Comparison of ENCODE assay signal across 8 cellular contexts in genomic region chr2:9423922-9424272, GRCh38. TPM values are rescaled to one million over a fixed set of nuclear protein-coding genes. Genes with fewer than 3 reads are reported as not detected.
A peak's percentile ranks its signal among the peaks of the same experiment; 100 is the strongest.
DNase-seq lines count a peak whose midpoint lies in the region; ATAC-seq, FAIRE-seq and TF ChIP-seq lines count a peak whose summit lies in the region.

No MANE protein-coding gene starts in this region.

- no peaks in the 10 kb centered on the region for H3F3A ChIP-seq in DOHH2 (ENCODE audit: control insufficient read depth, insufficient read depth)
- H3F3A ChIP-seq in MM.1S (ENCODE audit: insufficient read depth, low read length) = peaks cover 16% of the 10 kb centered on the region

- BruUV-seq in K562 (replicated peaks; lab: Mats Ljungman, UMichigan) = TSS peak; percentile 77

- peak overlapping the region; percentile 93 for H3K9ac ChIP-seq in MM.1S (ENCODE audit: low read length)
- peak overlapping the region; percentile 96 to 100 for H3K9ac ChIP-seq in K562 (ENCODE audit: insufficient read depth in 1 of 2, low read depth in 2 of 2, low read length in 2 of 2)

- H3K27ac ChIP-seq in DOHH2 (ENCODE audit: low read depth, low read length) (peak overlapping the region; percentile 67), MM.1S (ENCODE audit: low read length) (peak overlapping the region; percentile 80), K562 (ENCODE audit: extremely low read depth, low read depth, low read length) (peak overlapping the region; percentile 90), thymus (ENCODE audit: low read depth) (peak overlapping the region; percentile 95)

- H3K4me3 ChIP-seq in DOHH2 (ENCODE audit: low read length) (peak overlapping the region; percentile 85), MM.1S (ENCODE audit: low read length) (peak overlapping the region; percentile 94), K562 (peak overlapping the region; percentile 90), lower leg skin (ENCODE audit: low read depth, poor library complexity, severe bottlenecking) (peak overlapping the region; percentile 89), thymus (ENCODE audit: low read length) (peak overlapping the region; percentile 99)

- TF ChIP-seq RAD21 in K562 (CRISPR knock-in tag; conservative IDR thresholded peaks at IDR 0.05 in 1 of 2, IDR thresholded peaks at IDR 0.05 in 1 of 2) = no peak

- TF ChIP-seq CTCF in DOHH2 (IDR thresholded peaks at IDR 0.05; ENCODE audit: low read depth, low read length, poor library complexity, severe bottlenecking) (no peak), MM.1S (IDR thresholded peaks at IDR 0.05; ENCODE audit: low read length) (no peak), K562 (IDR thresholded peaks at IDR 0.05 in 2 of 3, conservative IDR thresholded peaks at IDR 0.05 in 1 of 3; ENCODE audit: insufficient read depth in 2 of 3, low read depth in 1 of 3, low read length in 3 of 3) (no peak), lower leg skin (IDR thresholded peaks at IDR 0.05) (no peak)

- DNase-seq in MM.1S (peak; percentile 53), K562 (ENCODE audit: extremely low read depth in 1 of 4, low spot score in 3 of 4) (peak in 1 of 4 experiments; percentile 35), lower leg skin (ENCODE audit: low spot score in 2 of 2) (no peak), GM19240 (ENCODE audit: insufficient read length, low spot score) (no peak), HuH-7.5 (ENCODE audit: low spot score) (no peak)

- H3K79me2 ChIP-seq in DOHH2 (ENCODE audit: control insufficient read depth, low read length) = peaks cover 86% of the 10 kb centered on the region
- H3K79me2 ChIP-seq in MM.1S (ENCODE audit: low read length) = peaks cover 68% of the 10 kb centered on the region
- peaks cover 54% of the 10 kb centered on the region for H3K79me2 ChIP-seq in K562 (ENCODE audit: control insufficient read depth, insufficient read depth, low read length)

- TF ChIP-seq POLR2A in K562 (conservative IDR thresholded peaks at IDR 0.05) = no peak
- no peak for TF ChIP-seq POLR2A in lower leg skin (IDR thresholded peaks at IDR 0.05)

- H2AFZ ChIP-seq in MM.1S (ENCODE audit: low read length) (peak overlapping the region; percentile 89), K562 (ENCODE audit: low read depth, low read length) (peak overlapping the region; percentile 97)

- peaks cover 35% of the 10 kb centered on the region for H3K4me1 ChIP-seq in DOHH2 (ENCODE audit: control insufficient read depth, low read length)
- peaks cover 36% of the 10 kb centered on the region for H3K4me1 ChIP-seq in MM.1S (ENCODE audit: low read length)
- peaks cover 19 to 29% of the 10 kb centered on the region in 2 experiments; a peak in 4 of 5 replicates for H3K4me1 ChIP-seq in K562 (replicated peaks in 1 of 2; ENCODE audit: control insufficient read depth in 2 of 2, insufficient read depth in 2 of 2, low read length in 2 of 2)
- peaks cover 5% of the 10 kb centered on the region for H3K4me1 ChIP-seq in thymus (ENCODE audit: control insufficient read depth, insufficient read depth, low read length)

- intact Hi-C loops in K562 (cut with micrococcal nuclease) (loop anchor here (5.0 kb wide), 3 partner anchors 128 to 282 kb away; partner anchors contain the start of gene ASAP2), lower leg skin (cut with DNase I; ENCODE audit: low total_unique reads) (no loop called here)

- H3K27me3 ChIP-seq in DOHH2 (ENCODE audit: control insufficient read depth, low read length) (no peaks in the 10 kb centered on the region), MM.1S (replicated peaks; ENCODE audit: insufficient read depth, low read length) (no peaks in the 10 kb centered on the region), K562 (ENCODE audit: control insufficient read depth in 2 of 2, insufficient read depth in 2 of 2, low read length in 2 of 2) (no peaks in the 10 kb centered on the region), thymus (ENCODE audit: control insufficient read depth, insufficient read depth) (no peaks in the 10 kb centered on the region)

- in situ Hi-C loops in K562 (cut with MboI) = no loop called here

- CTCF ChIA-PET in K562 (lab: Yijun Ruan, JAX; ENCODE audit: low intra/inter-chr PET ratio) = no interaction called here

- no peaks in the 10 kb centered on the region for H3K9me1 ChIP-seq in K562 (ENCODE audit: control insufficient read depth, insufficient read depth, low read length)

- POLR2A ChIA-PET in K562 (lab: Yijun Ruan, JAX) = interaction anchor here (0.7 to 1.1 kb wide), 4 partner anchors 37 to 681 kb away, joined by 3 to 5 read pairs (median 3); no protein-coding TSS in a partner anchor

- ATAC-seq in GM21423 (IDR thresholded peaks at IDR 0.05; ENCODE audit: unreplicated experiment) (peak; percentile 8), K562 (peak; percentile 9)

- FAIRE-seq in K562 (lab: Jason Lieb, UNC) = no peak

- H3K36me3 ChIP-seq in DOHH2 (ENCODE audit: control insufficient read depth, low read length) (peaks cover 42% of the 10 kb centered on the region), MM.1S (replicated peaks; ENCODE audit: insufficient read depth, low read length) (no peaks in the 10 kb centered on the region), K562 (ENCODE audit: control insufficient read depth, insufficient read depth, low read length) (peaks cover 22% of the 10 kb centered on the region), thymus (ENCODE audit: control insufficient read depth, insufficient read depth) (no peaks in the 10 kb centered on the region)

- H4K20me1 ChIP-seq in DOHH2 (ENCODE audit: control insufficient read depth, insufficient read depth, low read depth, low read length) (peaks cover 7% of the 10 kb centered on the region; the same call in 1 of the 2 replicates), MM.1S (ENCODE audit: insufficient read depth, low read length) (no peaks in the 10 kb centered on the region), K562 (replicated peaks; ENCODE audit: control insufficient read depth, insufficient read depth, low read length) (no peaks in the 10 kb centered on the region)

- H3K9me2 ChIP-seq in DOHH2 (replicated peaks; ENCODE audit: control insufficient read depth, low read length) = no peaks in the 10 kb centered on the region
- H3K9me2 ChIP-seq in MM.1S (replicated peaks; ENCODE audit: insufficient read depth, low read length) = no peaks in the 10 kb centered on the region

- H3K4me2 ChIP-seq in DOHH2 (ENCODE audit: low read length) = peak overlapping the region; percentile 83
- peak overlapping the region; percentile 58 for H3K4me2 ChIP-seq in MM.1S (ENCODE audit: low read depth, low read length)
- peak overlapping the region; percentile 95 for H3K4me2 ChIP-seq in K562 (ENCODE audit: insufficient read depth, low read length)

- H3K9me3 ChIP-seq in DOHH2 (ENCODE audit: control insufficient read depth, insufficient read depth, low read length) (no peaks in the 10 kb centered on the region), MM.1S (replicated peaks; ENCODE audit: insufficient read depth, low read length) (no peaks in the 10 kb centered on the region), K562 (replicated peaks; ENCODE audit: control insufficient read depth, insufficient read depth, low read depth, low read length) (no peaks in the 10 kb centered on the region), thymus (ENCODE audit: control insufficient read depth) (no peaks in the 10 kb centered on the region)

- no peak for TF ChIP-seq EP300 in K562 (IDR thresholded peaks at IDR 0.05; ENCODE audit: low read length)

- 1% methylated on average over 19 of the region's 21 CpGs for WGBS in K562 (ENCODE audit: insufficient coverage, low coverage, missing lambda C conversion rate)
- 1% methylated on average over 16 to 21 of the region's 21 CpGs for WGBS in lower leg skin, 2 donors
- under 1% methylated on average over 21 of the region's 21 CpGs for WGBS in thymus

RNA-seq across cellular contexts. Expression of gene CPSF3, which starts 0.4 kb away (rescaled TPM):
- total RNA-seq in K562 (2011; cell fraction: chromatin; rRNA removed; ENCODE audit: low replicate concordance) = 41.0 and 77.7 TPM in 2 replicates
- total RNA-seq in K562 (2011; cell fraction: nucleolus; rRNA removed) = 20.5 and 21.1 TPM in 2 replicates
- 28.6 and 37.0 TPM in 2 replicates for total RNA-seq in K562 (2011; cell fraction: nucleoplasm; rRNA removed)
- total RNA-seq in K562 (2014; rRNA removed) (59.8 and 79.0 TPM in 2 replicates), K562 (2014; rRNA removed; fragmentation: Illumina TruSeq; extraction: Trizol) (117 and 123 TPM in 2 replicates), K562 (2015; rRNA removed; fragmentation: Illumina TruSeq; extraction: Trizol) (115 and 121 TPM in 2 replicates), K562 (2021) (77.2 and 80.7 TPM in 2 replicates), lower leg skin (10 to 100 TPM; 23.0 to 34.1 (median 26.2) TPM)
- polyA plus RNA-seq in K562 (2011; rRNA removed) (44.1 and 59.3 TPM in 2 replicates), K562 (2014; fragmentation: Illumina TruSeq; extraction: Trizol) (94.5 and 105 TPM in 2 replicates), K562 (2014; fragmentation: Nextera tagmentation; extraction: Ambion mirVana) (100 to 1,000 TPM in 1 of 2 experiments, 10 to 100 TPM in 1; 98.4 to 151 TPM), K562 (2014; rRNA removed) (54.2 and 55.0 TPM in 2 replicates), thymus (39.3 TPM)
- polyA plus RNA-seq in K562 (2011; cell fraction: cytosol; rRNA removed) = 14.8 and 36.5 TPM in 2 replicates
- polyA plus RNA-seq in K562 (2011; cell fraction: nucleus; rRNA removed) = 41.1 and 55.6 TPM in 2 replicates
- 81.0 and 95.1 TPM in 2 replicates for polyA plus RNA-seq in K562 (2012)
- 93.3 and 95.1 TPM in 2 replicates for polyA minus RNA-seq in K562 (2011; rRNA and poly(A)+ RNA removed)
- polyA minus RNA-seq in K562 (2011; cell fraction: cytosol; rRNA and poly(A)+ RNA removed) = 47.0 and 49.4 TPM in 2 replicates
- 28.9 and 47.3 TPM in 2 replicates for polyA minus RNA-seq in K562 (2011; cell fraction: nucleus; rRNA and poly(A)+ RNA removed)

RNA-seq across cellular contexts. Expression of gene ITGB1BP1, which starts 0.6 kb away (rescaled TPM):
- total RNA-seq in K562 (2011; cell fraction: chromatin; rRNA removed; ENCODE audit: low replicate concordance) = 25.1 and 41.2 TPM in 2 replicates
- total RNA-seq in K562 (2011; cell fraction: nucleolus; rRNA removed) = 12.7 and 15.7 TPM in 2 replicates
- 28.8 TPM in 2 replicates for total RNA-seq in K562 (2011; cell fraction: nucleoplasm; rRNA removed)
- total RNA-seq in K562 (2014; rRNA removed) (45.6 and 49.9 TPM in 2 replicates), K562 (2014; rRNA removed; fragmentation: Illumina TruSeq; extraction: Trizol) (45.7 and 56.2 TPM in 2 replicates), K562 (2015; rRNA removed; fragmentation: Illumina TruSeq; extraction: Trizol) (39.2 and 44.1 TPM in 2 replicates), K562 (2021) (94.3 and 99.4 TPM in 2 replicates), lower leg skin (10 to 100 TPM; 22.4 to 30.1 (median 26.5) TPM)
- polyA plus RNA-seq in K562 (2011; rRNA removed) (64.0 and 95.3 TPM in 2 replicates), K562 (2014; fragmentation: Illumina TruSeq; extraction: Trizol) (55.2 and 59.8 TPM in 2 replicates), K562 (2014; fragmentation: Nextera tagmentation; extraction: Ambion mirVana) (10 to 100 TPM; 37.8 to 50.4 TPM), K562 (2014; rRNA removed) (66.3 and 72.1 TPM in 2 replicates), thymus (116 TPM)
- polyA plus RNA-seq in K562 (2011; cell fraction: cytosol; rRNA removed) = 35.4 and 40.8 TPM in 2 replicates
- polyA plus RNA-seq in K562 (2011; cell fraction: nucleus; rRNA removed) = 28.1 and 35.0 TPM in 2 replicates
- polyA plus RNA-seq in K562 (2012) = 51.3 and 95.2 TPM in 2 replicates
- polyA minus RNA-seq in K562 (2011; rRNA and poly(A)+ RNA removed) = 27.7 and 38.9 TPM in 2 replicates
- 12.0 and 16.9 TPM in 2 replicates for polyA minus RNA-seq in K562 (2011; cell fraction: cytosol; rRNA and poly(A)+ RNA removed)
- polyA minus RNA-seq in K562 (2011; cell fraction: nucleus; rRNA and poly(A)+ RNA removed) = 7.1 and 12.2 TPM in 2 replicates

RNA-seq across cellular contexts. Expression of gene IAH1, which starts 50.5 kb away (rescaled TPM):
- 0.39 TPM in 1 of 2 replicates, not detected in the other for total RNA-seq in K562 (2011; cell fraction: chromatin; rRNA removed; ENCODE audit: low replicate concordance)
- total RNA-seq in K562 (2011; cell fraction: nucleolus; rRNA removed) = not detected in 2 replicates
- not detected in 2 replicates for total RNA-seq in K562 (2011; cell fraction: nucleoplasm; rRNA removed)
- total RNA-seq in K562 (2014; rRNA removed) (0.50 TPM in 1 of 2 replicates, not detected in the other), K562 (2014; rRNA removed; fragmentation: Illumina TruSeq; extraction: Trizol) (0.15 TPM in 1 of 2 replicates, not detected in the other), K562 (2015; rRNA removed; fragmentation: Illumina TruSeq; extraction: Trizol) (not detected in 2 replicates), K562 (2021) (0.13 and 0.22 TPM in 2 replicates), lower leg skin (10 to 100 TPM; 11.5 to 35.7 (median 27.7) TPM)
- polyA plus RNA-seq in K562 (2011; rRNA removed) (not detected in 2 replicates), K562 (2014; fragmentation: Illumina TruSeq; extraction: Trizol) (not detected in 2 replicates), K562 (2014; fragmentation: Nextera tagmentation; extraction: Ambion mirVana) (10 to 100 TPM; 13.0 to 19.3 TPM), K562 (2014; rRNA removed) (0.04 TPM in 2 replicates), thymus (80.2 TPM)
- not detected in 2 replicates for polyA plus RNA-seq in K562 (2011; cell fraction: cytosol; rRNA removed)
- polyA plus RNA-seq in K562 (2011; cell fraction: nucleus; rRNA removed) = not detected in 2 replicates
- 0.40 and 0.66 TPM in 2 replicates for polyA plus RNA-seq in K562 (2012)
- polyA minus RNA-seq in K562 (2011; rRNA and poly(A)+ RNA removed) = not detected in 2 replicates
- not detected in 2 replicates for polyA minus RNA-seq in K562 (2011; cell fraction: cytosol; rRNA and poly(A)+ RNA removed)
- 0.13 and 0.67 TPM in 2 replicates for polyA minus RNA-seq in K562 (2011; cell fraction: nucleus; rRNA and poly(A)+ RNA removed)

Comparison
In these comparisons a context has a peak if more than half of its experiments do, and no peak if none do; other contexts are left out.
1. RNA of gene IAH1, which starts 50.5 kb away (total RNA-seq): 11.5 to 35.7 TPM in lower leg skin; 0.13 to 0.50 TPM in K562; every median in the first group is over 4 times any median in the second.
2. Peak in every context shown above with its lines, with median percentiles within 50 percentile points of each other: H3K27ac ChIP-seq, H3K4me2 ChIP-seq and H3K4me3 ChIP-seq.